1 cellular context compared by ENCODE assay signal in genomic region chr7:115217373-115217772, GRCh38.
TF ChIP-seq lines count a peak whose summit lies in the region.

No MANE protein-coding gene starts in this region.

TF ChIP-seq in IMR-90, 13 proteins besides CTCF, POLR2A, EP300 and RAD21:
- TF ChIP-seq SMC3 (IDR thresholded peaks at IDR 0.05; ENCODE audit: low read depth, low read length) (no peak), RFX5 (IDR thresholded peaks at IDR 0.05; ENCODE audit: low read depth, low read length) (no peak), MXI1 (IDR thresholded peaks at IDR 0.05; ENCODE audit: borderline replicate concordance, low read depth, low read length) (no peak), CHD1 (IDR thresholded peaks at IDR 0.05; ENCODE audit: low read depth, low read length) (no peak), BHLHE40 (IDR thresholded peaks at IDR 0.05; ENCODE audit: low read depth, low read length) (no peak)
TF ChIP-seq in IMR-90: peak in this region for 0.
